In genomic region chr4:40870076-40870624, GRCh38 we compare ENCODE assay signal across 12 cellular contexts.
DNase-seq lines count a peak whose midpoint lies in the region; ATAC-seq and TF ChIP-seq lines count a peak whose summit lies in the region.
"Had no signal": no experiment of that assay in that cellular context is flagged by ENCODE, and none has a peak within 500 bp of the region (broad histone marks: within the 10 kb centered on the region; RNA-seq: fewer than 3 reads in every experiment).

No MANE protein-coding gene starts in this region.

- H4K20me1 ChIP-seq in IMR-90 (ENCODE audit: insufficient read depth, low read length) (no peaks in the 10 kb centered on the region), SK-N-SH (ENCODE audit: insufficient read depth) (no peaks in the 10 kb centered on the region), hepatocyte (ENCODE audit: insufficient read depth, poor library complexity, severe bottlenecking) (no peaks in the 10 kb centered on the region)

- H2AFZ ChIP-seq in IMR-90 (replicated peaks; ENCODE audit: low read length, poor library complexity) (no peak overlapping the region), SK-N-SH (ENCODE audit: low read depth) (no peak overlapping the region), trophoblast cell (ENCODE audit: insufficient read depth, low read length, poor library complexity) (no peak overlapping the region), hepatocyte (no peak overlapping the region)

- no peak overlapping the region for H3K4ac ChIP-seq in IMR-90 (ENCODE audit: low read depth, low read length)
- H3K4ac ChIP-seq in trophoblast cell (ENCODE audit: low read depth, low read length): no peak overlapping the region

- H3K9ac ChIP-seq in IMR-90 (ENCODE audit: low read depth, low read length) (no peak overlapping the region), SK-N-SH (no peak overlapping the region), trophoblast cell (ENCODE audit: low read length) (no peak overlapping the region)

- peaks cover 17% of the 10 kb centered on the region for H3F3A ChIP-seq in SK-N-SH (replicated peaks; ENCODE audit: insufficient read depth)

- H3K79me2 ChIP-seq in SK-N-SH (ENCODE audit: insufficient read depth): no peaks in the 10 kb centered on the region
- H3K79me2 ChIP-seq in trophoblast cell (ENCODE audit: control insufficient read depth, insufficient read depth, low read length, poor library complexity): no peaks in the 10 kb centered on the region
- no peaks in the 10 kb centered on the region for H3K79me2 ChIP-seq in hepatocyte

- TF ChIP-seq CTCF in IMR-90 (conservative IDR thresholded peaks at IDR 0.05; ENCODE audit: low read depth, low read length) (no peak), SK-N-SH (IDR thresholded peaks at IDR 0.05) (no peak), hepatocyte (IDR thresholded peaks at IDR 0.05; ENCODE audit: poor library complexity) (no peak)

- H3K9me2 ChIP-seq in SK-N-SH: no peaks in the 10 kb centered on the region
- no peaks in the 10 kb centered on the region for H3K9me2 ChIP-seq in hepatocyte (replicated peaks; ENCODE audit: insufficient read depth)

- H3K18ac ChIP-seq in IMR-90 (ENCODE audit: low read depth, low read length) (no peak overlapping the region), trophoblast cell (ENCODE audit: low read length) (no peak overlapping the region)

- no peak overlapping the region for H3K27ac ChIP-seq in IMR-90 (ENCODE audit: insufficient read depth, low read length)
- no peak overlapping the region for H3K27ac ChIP-seq in SK-N-SH (ENCODE audit: low read depth in 2 of 2, low read length in 1 of 2)
- no peak overlapping the region for H3K27ac ChIP-seq in trophoblast cell (ENCODE audit: low read depth, low read length)
- no peak overlapping the region for H3K27ac ChIP-seq in hepatocyte
- H3K27ac ChIP-seq: HL-60 had no signal

- H2BK5ac ChIP-seq in IMR-90 (ENCODE audit: low read depth, low read length, poor library complexity, severe bottlenecking) (no peak overlapping the region), trophoblast cell (ENCODE audit: low read depth, low read length, poor library complexity) (no peak overlapping the region)

- peaks cover 3% of the 10 kb centered on the region; the same call in 1 of the 2 replicates for H3K36me3 ChIP-seq in IMR-90 (ENCODE audit: control insufficient read depth, insufficient read depth, low read length)
- H3K36me3 ChIP-seq in SK-N-SH (replicated peaks in 1 of 2; ENCODE audit: control insufficient read depth in 1 of 2, insufficient read depth in 2 of 2, low read length in 1 of 2): peaks cover 11 to 16% of the 10 kb centered on the region in 2 experiments
- peaks cover 6 to 13% of the 10 kb centered on the region in 2 experiments for H3K36me3 ChIP-seq in trophoblast cell (ENCODE audit: control insufficient read depth in 1 of 2, insufficient read depth in 2 of 2, low read length in 2 of 2)
- no peaks in the 10 kb centered on the region for H3K36me3 ChIP-seq in hepatocyte (replicated peaks; ENCODE audit: insufficient read depth, low read depth)

- H4K12ac ChIP-seq in trophoblast cell (ENCODE audit: low read depth, low read length): peak overlapping the region; percentile 36

- WGBS in IMR-90 (ENCODE audit: extremely low coverage in 2 of 2, insufficient read length in 1 of 2), 2 experiments: 80% methylated on average over 1 of the region's 5 CpGs; no CpG with 5 or more reads in 1 of the 2 experiments
- 46% methylated on average over 5 of the region's 5 CpGs for WGBS in SK-N-SH (ENCODE audit: low lambda C conversion rate)
- no CpG with 5 or more reads among the region's 5 CpGs for WGBS in trophoblast cell (ENCODE audit: extremely low coverage, insufficient coverage, insufficient read length)
- 85% methylated on average over 5 of the region's 5 CpGs for WGBS in hepatocyte (ENCODE audit: low lambda C conversion rate, missing lambda C conversion rate)

- ATAC-seq in IMR-90 (ENCODE audit: low read depth) (peak; percentile 65), HG02884 (IDR thresholded peaks at IDR 0.05; ENCODE audit: unreplicated experiment) (no peak)

- intact Hi-C loops in IMR-90 (cut with micrococcal nuclease): no loop called here

- H3K79me1 ChIP-seq in IMR-90 (ENCODE audit: low read depth in 1 of 2, low read length in 2 of 2) (no peaks in the 10 kb centered on the region), trophoblast cell (ENCODE audit: low read length) (no peaks in the 10 kb centered on the region)

- no peak overlapping the region for H2BK12ac ChIP-seq in trophoblast cell (ENCODE audit: low read length)

- H2AK9ac ChIP-seq in IMR-90 (replicated peaks; ENCODE audit: low read depth, low read length, poor library complexity): no peak overlapping the region

- H3K4me1 ChIP-seq in IMR-90 (ENCODE audit: control insufficient read depth, insufficient read depth, low read length): peaks cover 3% of the 10 kb centered on the region; the same call in 1 of the 2 replicates
- H3K4me1 ChIP-seq in SK-N-SH (ENCODE audit: control insufficient read depth in 1 of 2, insufficient read depth in 2 of 2, low read depth in 1 of 2, low read length in 1 of 2): peaks cover 0 to 5% of the 10 kb centered on the region in 2 experiments; a peak in 1 of 4 replicates
- no peaks in the 10 kb centered on the region for H3K4me1 ChIP-seq in trophoblast cell (ENCODE audit: control insufficient read depth in 1 of 2, insufficient read depth in 2 of 2, low read length in 2 of 2)
- no peaks in the 10 kb centered on the region for H3K4me1 ChIP-seq in hepatocyte (ENCODE audit: insufficient read depth)

- H3K56ac ChIP-seq in IMR-90 (ENCODE audit: extremely low read depth, insufficient read depth, low read length): no peak overlapping the region

- POLR2A ChIA-PET in IMR-90 (lab: Charles Lee; ENCODE audit: unreplicated experiment): no interaction called here
- POLR2A ChIA-PET in SK-N-SH (lab: Yijun Ruan, JAX): interaction anchor here (0.7 kb wide), 1 partner anchor 387 kb away, joined by 3 read pairs; no protein-coding TSS in a partner anchor

- no peaks in the 10 kb centered on the region; the same call in 1 of the 2 replicates for H3K27me3 ChIP-seq in IMR-90 (ENCODE audit: control insufficient read depth, insufficient read depth, low read length)
- no peaks in the 10 kb centered on the region for H3K27me3 ChIP-seq in SK-N-SH (ENCODE audit: insufficient read depth)
- H3K27me3 ChIP-seq in trophoblast cell (ENCODE audit: insufficient read depth, low read length): no peaks in the 10 kb centered on the region
- no peaks in the 10 kb centered on the region for H3K27me3 ChIP-seq in hepatocyte

- dilution Hi-C loops in IMR-90 (cut with HindIII; ENCODE audit: low sequenced_read_pairs, unreplicated experiment): no loop called here

- H3K4me3 ChIP-seq in IMR-90 (ENCODE audit: insufficient read depth, low read depth, low read length): no peak overlapping the region
- no peak overlapping the region for H3K4me3 ChIP-seq in SK-N-SH (ENCODE audit: low read depth in 2 of 2, low read length in 1 of 2)
- H3K4me3 ChIP-seq in trophoblast cell (ENCODE audit: low read depth, low read length): no peak overlapping the region
- no peak overlapping the region for H3K4me3 ChIP-seq in hepatocyte

- in situ Hi-C loops in Caki2 (cut with HindIII; ENCODE audit: low pct_unique_long_range_greater_than_20kb, low sequenced_read_pairs): no loop called here
- in situ Hi-C loops in IMR-90 (cut with MboI; ENCODE audit: low sequenced_read_pairs): no loop called here

- H3K14ac ChIP-seq in IMR-90 (replicated peaks; ENCODE audit: low read depth, low read length) (no peak overlapping the region), trophoblast cell (ENCODE audit: low read length) (no peak overlapping the region)

- no TSS peak for BruUV-seq in IMR-90 (replicated peaks; lab: Mats Ljungman, UMichigan)

- H2BK20ac ChIP-seq in IMR-90 (ENCODE audit: low read depth, low read length): no peak overlapping the region

- H2AK5ac ChIP-seq in IMR-90 (ENCODE audit: low read depth, low read length): no peak overlapping the region
- H2AK5ac ChIP-seq in trophoblast cell (ENCODE audit: low read length): no peak overlapping the region

- no peak overlapping the region for H3K4me2 ChIP-seq in IMR-90 (ENCODE audit: low read depth, low read length)
- no peak overlapping the region for H3K4me2 ChIP-seq in SK-N-SH
- no peak overlapping the region for H3K4me2 ChIP-seq in trophoblast cell (ENCODE audit: low read length)
- H3K4me2 ChIP-seq in hepatocyte: no peak overlapping the region

- H3K9me3 ChIP-seq in IMR-90 (ENCODE audit: control insufficient read depth, insufficient read depth, low read length): no peaks in the 10 kb centered on the region
- H3K9me3 ChIP-seq in SK-N-SH: no peaks in the 10 kb centered on the region
- H3K9me3 ChIP-seq in trophoblast cell (ENCODE audit: insufficient read depth, low read depth, low read length): no peaks in the 10 kb centered on the region
- no peaks in the 10 kb centered on the region for H3K9me3 ChIP-seq in hepatocyte (ENCODE audit: low read depth)

- H4K8ac ChIP-seq in IMR-90 (ENCODE audit: low read depth in 2 of 2, low read length in 2 of 2) (no peak overlapping the region), trophoblast cell (ENCODE audit: low read depth, low read length) (no peak overlapping the region)

- no peak overlapping the region for H4K91ac ChIP-seq in IMR-90 (ENCODE audit: insufficient read depth, low read depth, low read length)
- H4K91ac ChIP-seq in trophoblast cell (ENCODE audit: low read depth, low read length): no peak overlapping the region

- H4K5ac ChIP-seq in IMR-90 (ENCODE audit: low read depth, low read length): no peak overlapping the region

- no peak for TF ChIP-seq EP300 in SK-N-SH (IDR thresholded peaks at IDR 0.05; ENCODE audit: borderline replicate concordance in 1 of 2, low read depth in 1 of 2, low read length in 1 of 2)

- TF ChIP-seq POLR2A in IMR-90 (IDR thresholded peaks at IDR 0.05; ENCODE audit: low read depth, low read length): no peak

- CTCF ChIA-PET in IMR-90 (lab: Yijun Ruan, JAX) (no interaction called here), SK-N-SH (lab: Yijun Ruan, JAX) (interaction anchor here (1.1 to 1.4 kb wide), 2 partner anchors 29 to 30 kb away, joined by 3 read pairs; no protein-coding TSS in a partner anchor)

- H3K9me1 ChIP-seq in IMR-90 (ENCODE audit: insufficient read depth, low read length): peaks cover 4% of the 10 kb centered on the region; the same call in 1 of the 2 replicates

- no peak overlapping the region for H3K23ac ChIP-seq in IMR-90 (ENCODE audit: low read depth, low read length)
- no peak overlapping the region for H3K23ac ChIP-seq in trophoblast cell (ENCODE audit: low read length)

- DNase-seq in Caki2 (ENCODE audit: low read depth) (peak; percentile 56), IMR-90 (no peak), SK-N-SH (peak; percentile 30), trophoblast cell (no peak), glomerular visceral epithelial cell (ENCODE audit: extremely low spot score) (no peak), hepatocyte (ENCODE audit: low spot score) (no peak)
- DNase-seq: C1 segment of cervical spinal cord; CD4-positive, alpha-beta T cell; DMS79; HCEC 1CT had no signal

- no peak overlapping the region for H2BK15ac ChIP-seq in IMR-90 (ENCODE audit: low read depth, low read length)

- no peak overlapping the region for H2BK120ac ChIP-seq in IMR-90 (ENCODE audit: low read depth, low read length)
- H2BK120ac ChIP-seq in trophoblast cell (ENCODE audit: insufficient read depth, low read length, poor library complexity): no peak overlapping the region

- TF ChIP-seq RAD21 in IMR-90 (IDR thresholded peaks at IDR 0.05; ENCODE audit: low read length) (no peak), SK-N-SH (IDR thresholded peaks at IDR 0.05; ENCODE audit: low read length) (no peak)

TF ChIP-seq in SK-N-SH, 30 proteins besides CTCF, POLR2A, EP300 and RAD21 (continues in another document):
- no peak for TF ChIP-seq TCF12 (IDR thresholded peaks at IDR 0.05)

Comparison
In these comparisons a context has a peak if more than half of its experiments do, and no peak if none do; other contexts are left out.
1. DNase-seq: peak in Caki2 (single experiment) and SK-N-SH (single experiment); none in IMR-90 (single experiment), trophoblast cell (0 of 2), glomerular visceral epithelial cell (single experiment) and hepatocyte (single experiment).